Comparison of ENCODE assay signal across 9 cellular contexts in genomic region chr16:71537643-71538042, GRCh38. TPM values are rescaled to one million over a fixed set of nuclear protein-coding genes. Genes with fewer than 3 reads are reported as not detected.
DNase-seq lines count a peak whose midpoint lies in the region; ATAC-seq and TF ChIP-seq lines count a peak whose summit lies in the region.
"Had no signal": no experiment of that assay in that cellular context is flagged by ENCODE, and none has a peak within 500 bp of the region (broad histone marks: within the 10 kb centered on the region; RNA-seq: fewer than 3 reads in every experiment).

No MANE protein-coding gene starts in this region.

- H3F3A ChIP-seq in DOHH2 (ENCODE audit: control insufficient read depth, insufficient read depth), result no peaks in the 10 kb centered on the region

- no peaks in the 10 kb centered on the region for H4K20me1 ChIP-seq in DOHH2 (ENCODE audit: control insufficient read depth, insufficient read depth, low read depth, low read length)

- TF ChIP-seq CTCF in DOHH2 (IDR thresholded peaks at IDR 0.05; ENCODE audit: low read depth, low read length, poor library complexity, severe bottlenecking), result peak; percentile 67

- H3K9me3 ChIP-seq in DOHH2 (ENCODE audit: control insufficient read depth, insufficient read depth, low read length), result no peaks in the 10 kb centered on the region

- H3K79me2 ChIP-seq in DOHH2 (ENCODE audit: control insufficient read depth, low read length), result no peaks in the 10 kb centered on the region

- no peak overlapping the region for H3K4me2 ChIP-seq in DOHH2 (ENCODE audit: low read length)

- H3K4me1 ChIP-seq in DOHH2 (ENCODE audit: control insufficient read depth, low read length), result no peaks in the 10 kb centered on the region

- H3K36me3 ChIP-seq in DOHH2 (ENCODE audit: control insufficient read depth, low read length), result no peaks in the 10 kb centered on the region

- DNase-seq in NCI-H146 treated with DMSO at 0.1 percent for 48 hours (lab: John Stamatoyannopoulos, UW; ENCODE audit: unreplicated experiment) (peak; percentile 46), fibroblast of peridontal ligament (ENCODE audit: extremely low read depth) (peak; percentile 44), renal cortical epithelial cell (ENCODE audit: low read depth) (peak; percentile 40), cortex of kidney (lab: John Stamatoyannopoulos, UW) (no peak)
- peak; percentile 26 for DNase-seq in activated CD4-positive, alpha-beta T cell treated with anti-CD3 and anti-CD28 coated beads, Interleukin-2, amount 50 U/mL, for 1 hour

- ATAC-seq in GM21717 (IDR thresholded peaks at IDR 0.05; ENCODE audit: unreplicated experiment), result peak; percentile 74
- no peak for ATAC-seq in GM18873 (IDR thresholded peaks at IDR 0.05; ENCODE audit: low FRiP score, unreplicated experiment)

- peaks cover 5% of the 10 kb centered on the region; the same call in 1 of the 2 replicates for H3K27me3 ChIP-seq in DOHH2 (ENCODE audit: control insufficient read depth, low read length)

- H3K27ac ChIP-seq in DOHH2 (ENCODE audit: low read depth, low read length), result no peak overlapping the region
- H3K27ac ChIP-seq: skin epidermis had no signal

- no peak overlapping the region for H3K4me3 ChIP-seq in DOHH2 (ENCODE audit: low read length)
- H3K4me3 ChIP-seq: skin epidermis had no signal

- no peaks in the 10 kb centered on the region for H3K9me2 ChIP-seq in DOHH2 (replicated peaks; ENCODE audit: control insufficient read depth, low read length)

RNA-seq across cellular contexts. Expression of gene CHST4, which starts 11.4 kb away (rescaled TPM):
- total RNA-seq in renal cortical epithelial cell, result not detected in 2 replicates

RNA-seq across cellular contexts. Expression of gene TAT, which starts 39.2 kb away (rescaled TPM):
- not detected in 2 replicates for total RNA-seq in renal cortical epithelial cell

RNA-seq across cellular contexts. Expression of gene ZNF19, which starts 48.5 kb away (rescaled TPM):
- total RNA-seq in renal cortical epithelial cell, result 2.1 and 8.9 TPM in 2 replicates
